ENCODE assay signal across 1 cellular context in the genomic region with DNA sequence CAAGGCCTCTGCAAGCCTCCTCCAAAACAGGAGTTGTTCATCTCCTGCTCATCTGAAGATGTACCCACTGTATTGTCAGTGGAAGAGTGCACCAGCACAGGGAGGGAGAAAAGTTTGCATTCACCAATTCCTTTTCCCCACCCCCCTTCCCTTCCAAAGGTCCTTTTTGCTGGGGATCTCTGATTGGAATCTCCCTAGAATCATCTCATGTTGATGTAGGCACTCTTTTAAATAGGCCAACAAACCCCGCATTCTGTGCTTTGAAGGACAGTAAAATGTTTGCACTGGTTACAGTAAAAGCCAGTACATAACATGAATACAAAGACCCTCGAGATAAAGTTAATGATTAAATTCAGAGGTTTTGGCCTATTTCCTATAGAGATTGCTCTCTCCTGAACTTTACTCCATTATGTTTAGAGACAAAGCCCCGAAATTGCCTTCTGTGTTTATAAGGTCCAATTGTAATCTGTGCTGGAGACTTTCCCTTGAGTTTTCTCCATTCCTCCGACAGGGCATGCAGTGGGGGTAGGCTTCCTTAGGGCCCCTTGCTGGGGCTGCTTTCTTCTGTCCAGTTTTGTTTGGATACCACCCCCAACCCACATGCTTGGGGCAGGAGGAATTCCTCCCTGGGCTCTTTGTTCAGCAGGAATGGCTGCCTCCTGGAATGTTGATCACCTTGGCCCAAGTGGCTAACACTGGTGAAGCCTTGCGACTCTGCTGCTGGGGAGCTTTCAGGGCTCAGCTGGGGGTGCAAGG.
TF ChIP-seq lines count a peak whose summit lies in the region.

No MANE protein-coding gene starts in this region.

TF ChIP-seq in HepG2, 621 proteins besides CTCF, POLR2A, EP300 and RAD21 (continues in another document):
- TF ChIP-seq TARDBP (CRISPR knock-in tag; IDR thresholded peaks at IDR 0.05) (0 out of 2 replicates have a peak, but pooled peaks have one; percentile 34), GABPA (IDR thresholded peaks at IDR 0.05; ENCODE audit: low read depth, low read length) (no peak), GABPA (CRISPR knock-in tag; IDR thresholded peaks at IDR 0.05; ENCODE audit: low read depth) (0 out of 2 replicates have a peak, but pooled peaks have one; percentile 26), NAIF1 (CRISPR knock-in tag; IDR thresholded peaks at IDR 0.05; ENCODE audit: borderline replicate concordance) (0 out of 2 replicates have a peak, but pooled peaks have one; percentile 43), ZEB1 (IDR thresholded peaks at IDR 0.05; ENCODE audit: insufficient replicate concordance, low read depth) (peak; percentile 62), ZNF558 (CRISPR knock-in tag; IDR thresholded peaks at IDR 0.05; ENCODE audit: borderline replicate concordance) (peak; percentile 74; the same call in 1 of the 2 replicates), FOSL2 (CRISPR knock-in tag; IDR thresholded peaks at IDR 0.05) (peak; percentile 44), HDAC2 (CRISPR knock-in tag; IDR thresholded peaks at IDR 0.05) (peak; percentile 71), ZNF772 (CRISPR knock-in tag; IDR thresholded peaks at IDR 0.05) (peak; percentile 68), ISL2 (CRISPR knock-in tag; IDR thresholded peaks at IDR 0.05) (peak; percentile 90), ZNF180 (CRISPR knock-in tag; IDR thresholded peaks at IDR 0.05; ENCODE audit: borderline replicate concordance, low read depth) (no peak), GFI1 (CRISPR knock-in tag; IDR thresholded peaks at IDR 0.05; ENCODE audit: borderline replicate concordance) (peak; percentile 92), TBX3 (IDR thresholded peaks at IDR 0.05; ENCODE audit: borderline replicate concordance) (peak; percentile 79; the same call in 1 of the 2 replicates), PLRG1 (conservative IDR thresholded peaks at IDR 0.05) (no peak), GATAD2A (CRISPR knock-in tag; IDR thresholded peaks at IDR 0.05) (peak; percentile 87; the same call in 1 of the 2 replicates), KAT8 (CRISPR knock-in tag; IDR thresholded peaks at IDR 0.05) (peak; percentile 53; the same call in 1 of the 2 replicates), AKAP8 (CRISPR knock-in tag; IDR thresholded peaks at IDR 0.05) (no peak), ZNF264 (CRISPR knock-in tag; IDR thresholded peaks at IDR 0.05) (0 out of 2 replicates have a peak, but pooled peaks have one; percentile 2), ZNF207 (IDR thresholded peaks at IDR 0.05; ENCODE audit: borderline replicate concordance) (no peak), GZF1 (CRISPR knock-in tag; IDR thresholded peaks at IDR 0.05) (no peak), HNF4A (CRISPR knock-in tag; IDR thresholded peaks at IDR 0.05) (peak; percentile 81), ZNF614 (CRISPR knock-in tag; IDR thresholded peaks at IDR 0.05; ENCODE audit: borderline replicate concordance) (peak; percentile 79), YY1 (IDR thresholded peaks at IDR 0.05; ENCODE audit: insufficient read depth, insufficient replicate concordance, low read depth, low read length) (peak; percentile 84), SIN3A (IDR thresholded peaks at IDR 0.05; ENCODE audit: borderline replicate concordance, low read depth, low read length) (no peak), NFYB (CRISPR knock-in tag; IDR thresholded peaks at IDR 0.05) (no peak; the same call in 1 of the 2 replicates), ZNF775 (CRISPR knock-in tag; IDR thresholded peaks at IDR 0.05; ENCODE audit: borderline replicate concordance) (0 out of 2 replicates have a peak, but pooled peaks have one; percentile 47), NCOR1 (IDR thresholded peaks at IDR 0.05; ENCODE audit: borderline replicate concordance, low read length) (peak; percentile 92)
- TF ChIP-seq, protein P1, sequence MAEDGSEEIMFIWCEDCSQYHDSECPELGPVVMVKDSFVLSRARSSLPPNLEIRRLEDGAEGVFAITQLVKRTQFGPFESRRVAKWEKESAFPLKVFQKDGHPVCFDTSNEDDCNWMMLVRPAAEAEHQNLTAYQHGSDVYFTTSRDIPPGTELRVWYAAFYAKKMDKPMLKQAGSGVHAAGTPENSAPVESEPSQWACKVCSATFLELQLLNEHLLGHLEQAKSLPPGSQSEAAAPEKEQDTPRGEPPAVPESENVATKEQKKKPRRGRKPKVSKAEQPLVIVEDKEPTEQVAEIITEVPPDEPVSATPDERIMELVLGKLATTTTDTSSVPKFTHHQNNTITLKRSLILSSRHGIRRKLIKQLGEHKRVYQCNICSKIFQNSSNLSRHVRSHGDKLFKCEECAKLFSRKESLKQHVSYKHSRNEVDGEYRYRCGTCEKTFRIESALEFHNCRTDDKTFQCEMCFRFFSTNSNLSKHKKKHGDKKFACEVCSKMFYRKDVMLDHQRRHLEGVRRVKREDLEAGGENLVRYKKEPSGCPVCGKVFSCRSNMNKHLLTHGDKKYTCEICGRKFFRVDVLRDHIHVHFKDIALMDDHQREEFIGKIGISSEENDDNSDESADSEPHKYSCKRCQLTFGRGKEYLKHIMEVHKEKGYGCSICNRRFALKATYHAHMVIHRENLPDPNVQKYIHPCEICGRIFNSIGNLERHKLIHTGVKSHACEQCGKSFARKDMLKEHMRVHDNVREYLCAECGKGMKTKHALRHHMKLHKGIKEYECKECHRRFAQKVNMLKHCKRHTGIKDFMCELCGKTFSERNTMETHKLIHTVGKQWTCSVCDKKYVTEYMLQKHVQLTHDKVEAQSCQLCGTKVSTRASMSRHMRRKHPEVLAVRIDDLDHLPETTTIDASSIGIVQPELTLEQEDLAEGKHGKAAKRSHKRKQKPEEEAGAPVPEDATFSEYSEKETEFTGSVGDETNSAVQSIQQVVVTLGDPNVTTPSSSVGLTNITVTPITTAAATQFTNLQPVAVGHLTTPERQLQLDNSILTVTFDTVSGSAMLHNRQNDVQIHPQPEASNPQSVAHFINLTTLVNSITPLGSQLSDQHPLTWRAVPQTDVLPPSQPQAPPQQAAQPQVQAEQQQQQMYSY (CRISPR knock-in tag; IDR thresholded peaks at IDR 0.05), result no peak
- TF ChIP-seq, protein P2, sequence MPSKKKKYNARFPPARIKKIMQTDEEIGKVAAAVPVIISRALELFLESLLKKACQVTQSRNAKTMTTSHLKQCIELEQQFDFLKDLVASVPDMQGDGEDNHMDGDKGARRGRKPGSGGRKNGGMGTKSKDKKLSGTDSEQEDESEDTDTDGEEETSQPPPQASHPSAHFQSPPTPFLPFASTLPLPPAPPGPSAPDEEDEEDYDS (CRISPR knock-in tag; IDR thresholded peaks at IDR 0.05), result peak; percentile 67; the same call in 1 of the 2 replicates
- TF ChIP-seq, protein P3, sequence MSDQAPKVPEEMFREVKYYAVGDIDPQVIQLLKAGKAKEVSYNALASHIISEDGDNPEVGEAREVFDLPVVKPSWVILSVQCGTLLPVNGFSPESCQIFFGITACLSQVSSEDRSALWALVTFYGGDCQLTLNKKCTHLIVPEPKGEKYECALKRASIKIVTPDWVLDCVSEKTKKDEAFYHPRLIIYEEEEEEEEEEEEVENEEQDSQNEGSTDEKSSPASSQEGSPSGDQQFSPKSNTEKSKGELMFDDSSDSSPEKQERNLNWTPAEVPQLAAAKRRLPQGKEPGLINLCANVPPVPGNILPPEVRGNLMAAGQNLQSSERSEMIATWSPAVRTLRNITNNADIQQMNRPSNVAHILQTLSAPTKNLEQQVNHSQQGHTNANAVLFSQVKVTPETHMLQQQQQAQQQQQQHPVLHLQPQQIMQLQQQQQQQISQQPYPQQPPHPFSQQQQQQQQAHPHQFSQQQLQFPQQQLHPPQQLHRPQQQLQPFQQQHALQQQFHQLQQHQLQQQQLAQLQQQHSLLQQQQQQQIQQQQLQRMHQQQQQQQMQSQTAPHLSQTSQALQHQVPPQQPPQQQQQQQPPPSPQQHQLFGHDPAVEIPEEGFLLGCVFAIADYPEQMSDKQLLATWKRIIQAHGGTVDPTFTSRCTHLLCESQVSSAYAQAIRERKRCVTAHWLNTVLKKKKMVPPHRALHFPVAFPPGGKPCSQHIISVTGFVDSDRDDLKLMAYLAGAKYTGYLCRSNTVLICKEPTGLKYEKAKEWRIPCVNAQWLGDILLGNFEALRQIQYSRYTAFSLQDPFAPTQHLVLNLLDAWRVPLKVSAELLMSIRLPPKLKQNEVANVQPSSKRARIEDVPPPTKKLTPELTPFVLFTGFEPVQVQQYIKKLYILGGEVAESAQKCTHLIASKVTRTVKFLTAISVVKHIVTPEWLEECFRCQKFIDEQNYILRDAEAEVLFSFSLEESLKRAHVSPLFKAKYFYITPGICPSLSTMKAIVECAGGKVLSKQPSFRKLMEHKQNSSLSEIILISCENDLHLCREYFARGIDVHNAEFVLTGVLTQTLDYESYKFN (CRISPR knock-in tag; conservative IDR thresholded peaks at IDR 0.05), result peak; percentile 98
- TF ChIP-seq, protein P4, sequence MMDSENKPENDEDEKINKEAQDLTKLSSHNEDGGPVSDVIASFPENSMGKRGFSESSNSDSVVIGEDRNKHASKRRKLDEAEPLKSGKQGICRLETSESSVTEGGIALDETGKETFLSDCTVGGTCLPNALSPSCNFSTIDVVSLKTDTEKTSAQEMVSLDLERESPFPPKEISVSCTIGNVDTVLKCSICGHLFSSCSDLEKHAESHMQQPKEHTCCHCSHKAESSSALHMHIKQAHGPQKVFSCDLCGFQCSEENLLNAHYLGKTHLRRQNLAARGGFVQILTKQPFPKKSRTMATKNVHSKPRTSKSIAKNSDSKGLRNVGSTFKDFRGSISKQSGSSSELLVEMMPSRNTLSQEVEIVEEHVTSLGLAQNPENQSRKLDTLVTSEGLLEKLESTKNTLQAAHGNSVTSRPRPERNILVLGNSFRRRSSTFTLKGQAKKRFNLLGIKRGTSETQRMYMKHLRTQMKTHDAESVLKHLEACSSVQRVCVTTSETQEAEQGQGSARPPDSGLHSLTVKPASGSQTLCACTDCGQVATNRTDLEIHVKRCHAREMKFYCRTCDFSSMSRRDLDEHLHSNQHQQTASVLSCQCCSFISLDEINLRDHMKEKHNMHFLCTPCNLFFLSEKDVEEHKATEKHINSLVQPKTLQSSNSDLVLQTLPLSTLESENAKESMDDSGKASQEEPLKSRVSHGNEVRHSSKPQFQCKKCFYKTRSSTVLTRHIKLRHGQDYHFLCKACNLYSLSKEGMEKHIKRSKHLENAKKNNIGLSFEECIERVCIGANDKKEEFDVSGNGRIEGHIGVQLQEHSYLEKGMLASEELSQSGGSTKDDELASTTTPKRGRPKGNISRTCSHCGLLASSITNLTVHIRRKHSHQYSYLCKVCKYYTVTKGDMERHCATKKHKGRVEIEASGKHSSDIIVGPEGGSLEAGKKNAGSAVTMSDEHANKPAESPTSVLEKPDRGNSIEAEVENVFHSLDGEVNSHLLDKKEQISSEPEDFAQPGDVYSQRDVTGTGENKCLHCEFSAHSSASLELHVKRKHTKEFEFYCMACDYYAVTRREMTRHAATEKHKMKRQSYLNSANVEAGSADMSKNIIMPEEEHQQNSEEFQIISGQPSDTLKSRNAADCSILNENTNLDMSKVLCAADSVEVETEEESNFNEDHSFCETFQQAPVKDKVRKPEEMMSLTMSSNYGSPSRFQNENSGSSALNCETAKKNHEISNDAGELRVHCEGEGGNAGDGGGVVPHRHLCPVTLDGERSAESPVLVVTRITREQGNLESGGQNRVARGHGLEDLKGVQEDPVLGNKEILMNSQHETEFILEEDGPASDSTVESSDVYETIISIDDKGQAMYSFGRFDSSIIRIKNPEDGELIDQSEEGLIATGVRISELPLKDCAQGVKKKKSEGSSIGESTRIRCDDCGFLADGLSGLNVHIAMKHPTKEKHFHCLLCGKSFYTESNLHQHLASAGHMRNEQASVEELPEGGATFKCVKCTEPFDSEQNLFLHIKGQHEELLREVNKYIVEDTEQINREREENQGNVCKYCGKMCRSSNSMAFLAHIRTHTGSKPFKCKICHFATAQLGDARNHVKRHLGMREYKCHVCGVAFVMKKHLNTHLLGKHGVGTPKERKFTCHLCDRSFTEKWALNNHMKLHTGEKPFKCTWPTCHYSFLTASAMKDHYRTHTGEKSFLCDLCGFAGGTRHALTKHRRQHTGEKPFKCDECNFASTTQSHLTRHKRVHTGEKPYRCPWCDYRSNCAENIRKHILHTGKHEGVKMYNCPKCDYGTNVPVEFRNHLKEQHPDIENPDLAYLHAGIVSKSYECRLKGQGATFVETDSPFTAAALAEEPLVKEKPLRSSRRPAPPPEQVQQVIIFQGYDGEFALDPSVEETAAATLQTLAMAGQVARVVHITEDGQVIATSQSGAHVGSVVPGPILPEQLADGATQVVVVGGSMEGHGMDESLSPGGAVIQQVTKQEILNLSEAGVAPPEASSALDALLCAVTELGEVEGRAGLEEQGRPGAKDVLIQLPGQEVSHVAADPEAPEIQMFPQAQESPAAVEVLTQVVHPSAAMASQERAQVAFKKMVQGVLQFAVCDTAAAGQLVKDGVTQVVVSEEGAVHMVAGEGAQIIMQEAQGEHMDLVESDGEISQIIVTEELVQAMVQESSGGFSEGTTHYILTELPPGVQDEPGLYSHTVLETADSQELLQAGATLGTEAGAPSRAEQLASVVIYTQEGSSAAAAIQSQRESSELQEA (CRISPR knock-in tag; IDR thresholded peaks at IDR 0.05; ENCODE audit: not compliant biosample characterization), result no peak
- TF ChIP-seq, protein P5, sequence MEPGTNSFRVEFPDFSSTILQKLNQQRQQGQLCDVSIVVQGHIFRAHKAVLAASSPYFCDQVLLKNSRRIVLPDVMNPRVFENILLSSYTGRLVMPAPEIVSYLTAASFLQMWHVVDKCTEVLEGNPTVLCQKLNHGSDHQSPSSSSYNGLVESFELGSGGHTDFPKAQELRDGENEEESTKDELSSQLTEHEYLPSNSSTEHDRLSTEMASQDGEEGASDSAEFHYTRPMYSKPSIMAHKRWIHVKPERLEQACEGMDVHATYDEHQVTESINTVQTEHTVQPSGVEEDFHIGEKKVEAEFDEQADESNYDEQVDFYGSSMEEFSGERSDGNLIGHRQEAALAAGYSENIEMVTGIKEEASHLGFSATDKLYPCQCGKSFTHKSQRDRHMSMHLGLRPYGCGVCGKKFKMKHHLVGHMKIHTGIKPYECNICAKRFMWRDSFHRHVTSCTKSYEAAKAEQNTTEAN (CRISPR knock-in tag; conservative IDR thresholded peaks at IDR 0.05), result no peak
